Comparison of ENCODE assay signal across 8 cellular contexts in genomic region chr10:46782001-46782874, GRCh38.
DNase-seq lines count a peak whose midpoint lies in the region; ATAC-seq and TF ChIP-seq lines count a peak whose summit lies in the region.
"Not testable (repeated sequence)": the region's sequence is repeated elsewhere in the genome, so short reads cannot be mapped to it uniquely, and the experiment has no call there.

No MANE protein-coding gene starts in this region.

- DNase-seq in EH (ENCODE audit: low read depth) (peak; percentile 42), LHCN-M2 (ENCODE audit: low read depth) (peak; percentile 23), fibroblast of lung (ENCODE audit: low read depth in 2 of 2) (peak; percentile 40 to 48), myocyte (ENCODE audit: low read depth) (peak; percentile 3)
- not testable (repeated sequence) for DNase-seq in activated naive CD8-positive, alpha-beta T cell treated with anti-CD3 and anti-CD28 coated beads, Interleukin-2, amount 50 U/mL, for 24 hours; suprapubic skin (ENCODE audit: low spot score in 2 of 2)

- H3K27ac ChIP-seq in fibroblast of lung (ENCODE audit: insufficient read depth, low read length): peak overlapping the region; percentile 83
- peak overlapping the region; percentile 33 for H3K27ac ChIP-seq in suprapubic skin

- not testable (repeated sequence) for H3K79me2 ChIP-seq in fibroblast of lung (ENCODE audit: control insufficient read depth, insufficient read depth, low read length)

- H3K27me3 ChIP-seq in fibroblast of lung (ENCODE audit: control insufficient read depth, insufficient read depth, low read length); suprapubic skin: not testable (repeated sequence)

- H3K4me3 ChIP-seq in fibroblast of lung (replicated peaks in 1 of 4; ENCODE audit: control extremely low read depth in 1 of 4, insufficient read depth in 1 of 4, low read depth in 3 of 4, low read length in 4 of 4); suprapubic skin: not testable (repeated sequence)

- not testable (repeated sequence) for TF ChIP-seq POLR2A in suprapubic skin (IDR thresholded peaks at IDR 0.05)

- 87% methylated on average over 4 of the region's 4 CpGs for WGBS in suprapubic skin

- H3K27me3 Mint-ChIP-seq in activated naive CD8-positive, alpha-beta T cell treated with anti-CD3 and anti-CD28 coated beads, Interleukin-2, amount 50 U/mL, for 24 hours: peaks cover 16% of the 10 kb centered on the region

- H3K4me1 Mint-ChIP-seq in activated naive CD8-positive, alpha-beta T cell treated with anti-CD3 and anti-CD28 coated beads, Interleukin-2, amount 50 U/mL, for 24 hours: peaks cover 13% of the 10 kb centered on the region

- not testable (repeated sequence) for H4K20me1 ChIP-seq in fibroblast of lung (ENCODE audit: control insufficient read depth, extremely low read depth, insufficient read depth, low read length)

- H3K4me1 ChIP-seq in fibroblast of lung (ENCODE audit: control insufficient read depth, extremely low read depth, insufficient read depth, low read length); suprapubic skin: not testable (repeated sequence)

- peak; percentile 69 for ATAC-seq in GM19463 (IDR thresholded peaks at IDR 0.05; ENCODE audit: unreplicated experiment)
- ATAC-seq in HG02798 (IDR thresholded peaks at IDR 0.05; ENCODE audit: poor library complexity, unreplicated experiment): peak; percentile 57
- peak; percentile 17 for ATAC-seq in activated naive CD8-positive, alpha-beta T cell treated with anti-CD3 and anti-CD28 coated beads, Interleukin-2, amount 50 U/mL, for 24 hours

- H3K36me3 Mint-ChIP-seq in activated naive CD8-positive, alpha-beta T cell treated with anti-CD3 and anti-CD28 coated beads, Interleukin-2, amount 50 U/mL, for 24 hours (ENCODE audit: low read depth): not testable (repeated sequence)

- H3K27ac Mint-ChIP-seq in activated naive CD8-positive, alpha-beta T cell treated with anti-CD3 and anti-CD28 coated beads, Interleukin-2, amount 50 U/mL, for 24 hours: peak overlapping the region; percentile 37

- not testable (repeated sequence) for H3K36me3 ChIP-seq in fibroblast of lung (ENCODE audit: control insufficient read depth, insufficient read depth, low read length); suprapubic skin

- peak overlapping the region; percentile 13 for H3K4me2 ChIP-seq in fibroblast of lung (ENCODE audit: extremely low read depth, insufficient read depth, low read length)

- not testable (repeated sequence) for H3K4me3 Mint-ChIP-seq in activated naive CD8-positive, alpha-beta T cell treated with anti-CD3 and anti-CD28 coated beads, Interleukin-2, amount 50 U/mL, for 24 hours

- H3K9me3 ChIP-seq in fibroblast of lung (ENCODE audit: control insufficient read depth, insufficient read depth, low read depth, low read length); suprapubic skin: not testable (repeated sequence)

- H2AFZ ChIP-seq in fibroblast of lung (ENCODE audit: low read length): not testable (repeated sequence)

- H3K9me3 Mint-ChIP-seq in activated naive CD8-positive, alpha-beta T cell treated with anti-CD3 and anti-CD28 coated beads, Interleukin-2, amount 50 U/mL, for 24 hours: not testable (repeated sequence)

- not testable (repeated sequence) for TF ChIP-seq EP300 in suprapubic skin (IDR thresholded peaks at IDR 0.05)

- TF ChIP-seq CTCF in fibroblast of lung (conservative IDR thresholded peaks at IDR 0.05 in 1 of 2, IDR thresholded peaks at IDR 0.05 in 1 of 2; ENCODE audit: low read depth in 1 of 2, low read length in 2 of 2); suprapubic skin (IDR thresholded peaks at IDR 0.05): not testable (repeated sequence)

- H3K9ac ChIP-seq in fibroblast of lung (ENCODE audit: insufficient read depth, low read length): not testable (repeated sequence)

Comparison
In these comparisons a context has a peak if more than half of its experiments do, and no peak if none do; other contexts are left out.
1. ATAC-seq: peak in every context shown above with its lines; median percentile 69 in GM19463; 57 in HG02798; 17 in activated naive CD8-positive, alpha-beta T cell treated with anti-CD3 and anti-CD28 coated beads, Interleukin-2, amount 50 U/mL, for 24 hours.